9 cellular contexts compared by ENCODE assay signal in genomic region chr22:42933783-42934144, GRCh38.
A peak's percentile ranks its signal among the peaks of the same experiment; 100 is the strongest.
DNase-seq lines count a peak whose midpoint lies in the region; ATAC-seq and TF ChIP-seq lines count a peak whose summit lies in the region.
"Had no signal": no experiment of that assay in that cellular context is flagged by ENCODE, and none has a peak within 500 bp of the region (broad histone marks: within the 10 kb centered on the region; RNA-seq: fewer than 3 reads in every experiment).

No MANE protein-coding gene starts in this region.

- peak; percentile 71 for ATAC-seq in activated T-helper 17 cell treated with anti-CD3 and anti-CD28 coated beads, Interleukin-2, amount 50 U/mL, for 72 hours (replicated peaks)
- ATAC-seq in Right ventricle myocardium superior (ENCODE audit: poor library complexity) (peak; percentile 33), gastrocnemius medialis (peak; percentile 61 to 64), GM18517 (IDR thresholded peaks at IDR 0.05; ENCODE audit: unreplicated experiment) (no peak)

- peak overlapping the region; percentile 80 to 95 (median 83) for H3K27ac ChIP-seq in gastrocnemius medialis

- peak overlapping the region; percentile 91 for H3K27ac Mint-ChIP-seq in activated T-helper 17 cell treated with anti-CD3 and anti-CD28 coated beads, Interleukin-2, amount 50 U/mL, for 72 hours

- H3K4me1 ChIP-seq in gastrocnemius medialis: peaks cover 81 to 90% of the 10 kb centered on the region in 2 donors

- H3K36me3 ChIP-seq in gastrocnemius medialis: no peaks in the 10 kb centered on the region

- TF ChIP-seq CTCF in gastrocnemius medialis (IDR thresholded peaks at IDR 0.05 in 4 of 5, conservative IDR thresholded peaks at IDR 0.05 in 1 of 5): no peak

- intact Hi-C loops in Right ventricle myocardium superior (cut with DNase I) (no loop called here), gastrocnemius medialis (cut with DNase I; ENCODE audit: low total_unique reads) (no loop called here)

- H3K9me3 ChIP-seq in gastrocnemius medialis: no peaks in the 10 kb centered on the region

- H3K27me3 ChIP-seq in gastrocnemius medialis: no peaks in the 10 kb centered on the region

- H3K4me3 ChIP-seq in gastrocnemius medialis: peak overlapping the region in 3 of 4 donors; percentile 11 to 37 (median 33)

- no peaks in the 10 kb centered on the region for H3K9me3 Mint-ChIP-seq in activated T-helper 17 cell treated with anti-CD3 and anti-CD28 coated beads, Interleukin-2, amount 50 U/mL, for 72 hours

- no peaks in the 10 kb centered on the region for H3K36me3 Mint-ChIP-seq in activated T-helper 17 cell treated with anti-CD3 and anti-CD28 coated beads, Interleukin-2, amount 50 U/mL, for 72 hours (ENCODE audit: low read depth)

- peaks cover 57% of the 10 kb centered on the region for H3K4me1 Mint-ChIP-seq in activated T-helper 17 cell treated with anti-CD3 and anti-CD28 coated beads, Interleukin-2, amount 50 U/mL, for 72 hours

- in situ Hi-C loops in gastrocnemius medialis (cut with MboI; ENCODE audit: low sequenced_read_pairs in 4 of 4): no loop called here

- TF ChIP-seq POLR2A in gastrocnemius medialis (IDR thresholded peaks at IDR 0.05): no peak

- no peaks in the 10 kb centered on the region for H3K27me3 Mint-ChIP-seq in activated T-helper 17 cell treated with anti-CD3 and anti-CD28 coated beads, Interleukin-2, amount 50 U/mL, for 72 hours

- peak; percentile 34 for DNase-seq in SKM-1 treated with dmso at 0.1 percent for 144 hours (lab: John Stamatoyannopoulos, UW; ENCODE audit: unreplicated experiment)
- no peak for DNase-seq in SKM-1 (lab: John Stamatoyannopoulos, UW; ENCODE audit: unreplicated experiment)
- no peak for DNase-seq in Right ventricle myocardium superior
- no peak for DNase-seq in gastrocnemius medialis
- DNase-seq in NCI-H748 treated with DMSO at 0.1 percent for 48 hours (lab: John Stamatoyannopoulos, UW): no peak
- no peak for DNase-seq in NCI-H1417 (lab: John Stamatoyannopoulos, UW)
- DNase-seq: DND-41 had no signal

- H3K4me3 Mint-ChIP-seq in activated T-helper 17 cell treated with anti-CD3 and anti-CD28 coated beads, Interleukin-2, amount 50 U/mL, for 72 hours: peak overlapping the region; percentile 75
